34 cellular contexts compared by ENCODE assay signal in the genomic region with DNA sequence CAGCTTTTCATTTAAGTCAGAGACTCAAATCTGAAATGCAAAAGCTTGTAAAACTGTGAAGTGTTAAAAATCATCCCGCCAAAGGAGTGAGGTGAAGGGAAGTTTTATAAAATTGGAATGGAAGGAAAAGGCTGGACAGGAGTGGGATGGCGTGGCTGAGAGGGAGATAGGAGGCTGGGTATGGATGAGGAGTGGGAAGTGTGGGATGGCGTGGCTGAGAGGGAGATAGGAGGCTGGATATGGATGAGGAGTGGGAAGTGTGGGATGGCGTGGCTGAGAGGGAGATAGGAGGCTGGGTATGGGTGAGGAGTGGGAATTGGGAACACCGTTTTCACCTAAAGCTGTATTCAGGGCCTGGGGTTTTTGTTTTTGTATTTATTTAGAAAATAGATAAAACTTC. TPM values are rescaled to one million over a fixed set of nuclear protein-coding genes. Genes with fewer than 3 reads are reported as not detected.
"Had no signal": no experiment of that assay in that cellular context is flagged by ENCODE, and none has a peak within 500 bp of the region (broad histone marks: within the 10 kb centered on the region; RNA-seq: fewer than 3 reads in every experiment).

No MANE protein-coding gene starts in this region.

- H3K27me3 ChIP-seq: ovary, testis, uterus had no signal

- H3K4me1 Mint-ChIP-seq: nephron progenitor cell; neural crest cell; stimulated activated memory B cell treated with anti-CD40 and anti-IgM and Interleukin-4, amounts not matched to agents 10 μg/mL and 1 μg/mL and 100 μg/mL, for 72 hours had no signal

- ATAC-seq: naive thymus-derived CD8-positive, alpha-beta T cell; natural killer cell treated with Interleukin-12 subunit alpha and Interleukin-12 subunit beta and Interleukin-15 and Interleukin-18, amount 100 ng/mL, for 72 hours; psoas muscle; right cardiac atrium; sciatic nerve; stimulated activated memory B cell treated with anti-CD40 and anti-IgM and Interleukin-4, amounts not matched to agents 10 μg/mL and 1 μg/mL and 100 μg/mL, for 72 hours; stimulated activated naive CD8-positive, alpha-beta T cell treated with anti-CD3 and anti-CD28 coated beads, Interleukin-15, amount 100 ng/mL, for 72 hours; stimulated activated naive CD8-positive, alpha-beta T cell treated with anti-CD3 and anti-CD28 coated beads, Interleukin-15, Interleukin-2, amounts not matched to agents 100 U/mL and 50 U/mL, for 24 hours; upper lobe of right lung had no signal

- H3K36me3 ChIP-seq: ovary, spleen, suprapubic skin, tibial artery, transverse colon, upper lobe of right lung, uterus had no signal

- H3K27ac ChIP-seq: ovary, parathyroid adenoma, psoas muscle, skin epidermis, spleen, suprapubic skin, testis, tibial artery, transverse colon, upper lobe of right lung, uterus had no signal

- H3K4me3 ChIP-seq: ovary, psoas muscle, skin epidermis, smooth muscle cell, spleen, suprapubic skin, testis, tibial artery, transverse colon, upper lobe of right lung, uterus had no signal

- DNase-seq: naive thymus-derived CD8-positive, alpha-beta T cell; nephron progenitor cell; occipital lobe; ovary; posterior cingulate gyrus; psoas muscle; right cardiac atrium; spleen; stimulated activated CD4-positive, alpha-beta T cell treated with anti-CD3 and anti-CD28 coated beads, Interleukin-12 subunit alpha, Interleukin-12 subunit beta, amount 100 ng/mL, for 4 hours; stimulated activated CD4-positive, alpha-beta T cell treated with anti-CD3 and anti-CD28 coated beads, Interleukin-1b, Interleukin-23, amount 100 ng/mL, for 48 hours; stimulated activated CD4-positive, alpha-beta T cell treated with anti-CD3 and anti-CD28 coated beads, Interleukin-4, amount 100 ng/mL, for 1 hour; stimulated activated CD4-positive, alpha-beta T cell treated with anti-CD3 and anti-CD28 coated beads, Interleukin-4, amount 100 ng/mL, for 4 hours; stimulated activated CD8-positive, alpha-beta memory T cell treated with anti-CD3 and anti-CD28 coated beads, Interleukin-4, amount 100 ng/mL, for 48 hours; stimulated activated naive CD4-positive, alpha-beta T cell; stimulated activated naive CD8-positive, alpha-beta T cell treated with anti-CD3 and anti-CD28 coated beads, Interleukin-15, amount 100 ng/mL, for 72 hours; stimulated activated naive CD8-positive, alpha-beta T cell treated with anti-CD3 and anti-CD28 coated beads, Interleukin-15, Interleukin-2, amounts not matched to agents 100 U/mL and 50 U/mL, for 24 hours; substantia nigra; testis; tibial artery; transverse colon; upper lobe of right lung; uterus had no signal

- H3K36me3 Mint-ChIP-seq: naive thymus-derived CD8-positive, alpha-beta T cell; natural killer cell treated with Interleukin-12 subunit alpha and Interleukin-12 subunit beta and Interleukin-15 and Interleukin-18, amount 100 ng/mL, for 72 hours; stimulated activated memory B cell treated with anti-CD40 and anti-IgM and Interleukin-4, amounts not matched to agents 10 μg/mL and 1 μg/mL and 100 μg/mL, for 72 hours; type B pancreatic cell had no signal

- H3K4me3 Mint-ChIP-seq: naive thymus-derived CD8-positive, alpha-beta T cell; natural killer cell treated with Interleukin-12 subunit alpha and Interleukin-12 subunit beta and Interleukin-15 and Interleukin-18, amount 100 ng/mL, for 72 hours; nephron progenitor cell; neural crest cell; stimulated activated memory B cell treated with anti-CD40 and anti-IgM and Interleukin-4, amounts not matched to agents 10 μg/mL and 1 μg/mL and 100 μg/mL, for 72 hours; stimulated activated naive CD8-positive, alpha-beta T cell treated with anti-CD3 and anti-CD28 coated beads, Interleukin-15, amount 100 ng/mL, for 72 hours; type B pancreatic cell had no signal

- H3K9me3 Mint-ChIP-seq: naive thymus-derived CD8-positive, alpha-beta T cell; natural killer cell treated with Interleukin-12 subunit alpha and Interleukin-12 subunit beta and Interleukin-15 and Interleukin-18, amount 100 ng/mL, for 72 hours; nephron progenitor cell; neural crest cell; stimulated activated memory B cell treated with anti-CD40 and anti-IgM and Interleukin-4, amounts not matched to agents 10 μg/mL and 1 μg/mL and 100 μg/mL, for 72 hours; stimulated activated naive CD8-positive, alpha-beta T cell treated with anti-CD3 and anti-CD28 coated beads, Interleukin-15, amount 100 ng/mL, for 72 hours; type B pancreatic cell had no signal

- H3K9me3 ChIP-seq: ovary, psoas muscle, spleen, suprapubic skin, testis, tibial artery, transverse colon, upper lobe of right lung, uterus had no signal

- H3K9ac ChIP-seq: parathyroid adenoma had no signal

- H3K79me2 ChIP-seq: parathyroid adenoma had no signal

- H3K4me2 ChIP-seq: smooth muscle cell had no signal

- H3K4me1 ChIP-seq: parathyroid adenoma, psoas muscle, spleen, suprapubic skin, testis, tibial artery, transverse colon, upper lobe of right lung, uterus had no signal

- H3K27ac Mint-ChIP-seq: naive thymus-derived CD8-positive, alpha-beta T cell; natural killer cell treated with Interleukin-12 subunit alpha and Interleukin-12 subunit beta and Interleukin-15 and Interleukin-18, amount 100 ng/mL, for 72 hours; nephron progenitor cell; progenitor cell of endocrine pancreas; stimulated activated memory B cell treated with anti-CD40 and anti-IgM and Interleukin-4, amounts not matched to agents 10 μg/mL and 1 μg/mL and 100 μg/mL, for 72 hours; type B pancreatic cell had no signal

- H2AFZ ChIP-seq: parathyroid adenoma had no signal

RNA-seq across cellular contexts. Expression of gene NKX2-2, which starts 59.4 kb away (rescaled TPM):
- total RNA-seq: naive thymus-derived CD8-positive, alpha-beta T cell; natural killer cell treated with Interleukin-12 subunit alpha and Interleukin-12 subunit beta and Interleukin-15 and Interleukin-18, amount 100 ng/mL, for 72 hours; neural crest cell; ovary; psoas muscle; renal cortical epithelial cell; right cardiac atrium; sciatic nerve; smooth muscle cell; spleen; suprapubic skin; upper lobe of right lung; urinary bladder; uterus had no signal
- polyA plus RNA-seq: naive thymus-derived CD8-positive, alpha-beta T cell; ovary; psoas muscle; right cardiac atrium; smooth muscle cell; urinary bladder had no signal
